Comparison of ENCODE assay signal across 8 cellular contexts in genomic region chr12:6312529-6313325, GRCh38. TPM values are rescaled to one million over a fixed set of nuclear protein-coding genes. Genes with fewer than 3 reads are reported as not detected.
DNase-seq lines count a peak whose midpoint lies in the region; ATAC-seq and TF ChIP-seq lines count a peak whose summit lies in the region.

No MANE protein-coding gene starts in this region.

- H3K27ac Mint-ChIP-seq in activated naive CD8-positive, alpha-beta T cell treated with anti-CD3 and anti-CD28 coated beads for 36 hours: no peak overlapping the region
- peak overlapping the region in 1 of 2 donors; percentile 36 for H3K27ac Mint-ChIP-seq in natural killer cell treated with Interleukin-12 subunit alpha and Interleukin-12 subunit beta and Interleukin-15 and Interleukin-18, amount 100 ng/mL, for 72 hours

- ATAC-seq in activated CD4-positive, CD25-positive, alpha-beta regulatory T cell treated with anti-CD3 and anti-CD28 coated beads, Interleukin-2, amount 50 U/mL, for 24 hours: peak; percentile 36 to 39
- peak; percentile 49 for ATAC-seq in HG02840 (IDR thresholded peaks at IDR 0.05; ENCODE audit: low FRiP score, unreplicated experiment)
- peak; percentile 34 to 75 for ATAC-seq in natural killer cell treated with Interleukin-12 subunit alpha and Interleukin-12 subunit beta and Interleukin-15 and Interleukin-18, amount 100 ng/mL, for 72 hours

- peaks cover 14% of the 10 kb centered on the region for H3K4me1 Mint-ChIP-seq in activated naive CD8-positive, alpha-beta T cell treated with anti-CD3 and anti-CD28 coated beads for 36 hours
- peaks cover 7% of the 10 kb centered on the region in 2 donors for H3K4me1 Mint-ChIP-seq in natural killer cell treated with Interleukin-12 subunit alpha and Interleukin-12 subunit beta and Interleukin-15 and Interleukin-18, amount 100 ng/mL, for 72 hours (ENCODE audit: low read depth in 2 of 2)

- no peaks in the 10 kb centered on the region for H3K9me3 Mint-ChIP-seq in activated naive CD8-positive, alpha-beta T cell treated with anti-CD3 and anti-CD28 coated beads for 36 hours
- H3K9me3 Mint-ChIP-seq in natural killer cell treated with Interleukin-12 subunit alpha and Interleukin-12 subunit beta and Interleukin-15 and Interleukin-18, amount 100 ng/mL, for 72 hours: no peaks in the 10 kb centered on the region

- CTCF ChIA-PET in HEK293T (lab: Yijun Ruan, JAX): interaction anchor here (0.6 kb wide), 1 partner anchor 9 kb away, joined by 4 read pairs; no protein-coding TSS in a partner anchor

- no peaks in the 10 kb centered on the region for H3K36me3 Mint-ChIP-seq in activated naive CD8-positive, alpha-beta T cell treated with anti-CD3 and anti-CD28 coated beads for 36 hours
- no peaks in the 10 kb centered on the region for H3K36me3 Mint-ChIP-seq in natural killer cell treated with Interleukin-12 subunit alpha and Interleukin-12 subunit beta and Interleukin-15 and Interleukin-18, amount 100 ng/mL, for 72 hours

- H3K27me3 Mint-ChIP-seq in activated naive CD8-positive, alpha-beta T cell treated with anti-CD3 and anti-CD28 coated beads for 36 hours: peaks cover 22% of the 10 kb centered on the region
- peaks cover 8 to 9% of the 10 kb centered on the region in 2 donors for H3K27me3 Mint-ChIP-seq in natural killer cell treated with Interleukin-12 subunit alpha and Interleukin-12 subunit beta and Interleukin-15 and Interleukin-18, amount 100 ng/mL, for 72 hours

- POLR2A ChIA-PET in HEK293T (lab: Yijun Ruan, JAX): interaction anchor here (1.2 to 1.9 kb wide), 2 partner anchors 10 to 158 kb away, joined by 6 to 7 read pairs; partner anchors contain the start of gene VAMP1

- DNase-seq in activated CD4-positive, CD25-positive, alpha-beta regulatory T cell treated with anti-CD3 and anti-CD28 coated beads, Interleukin-2, amount 50 U/mL, for 72 hours: no peak
- peak; percentile 44 for DNase-seq in activated naive CD8-positive, alpha-beta T cell treated with anti-CD3 and anti-CD28 coated beads for 36 hours
- DNase-seq in natural killer cell treated with Interleukin-12 subunit alpha and Interleukin-12 subunit beta and Interleukin-15 and Interleukin-18, amount 100 ng/mL, for 72 hours (ENCODE audit: low spot score): no peak
- DNase-seq in anterior cingulate cortex (lab: John Stamatoyannopoulos, UW): no peak
- no peak for DNase-seq in activated CD8-positive, alpha-beta memory T cell treated with anti-CD3 and anti-CD28 coated beads for 24 hours
- DNase-seq in HEK293T (ENCODE audit: extremely low spot score): no peak

- H3K4me3 Mint-ChIP-seq in activated naive CD8-positive, alpha-beta T cell treated with anti-CD3 and anti-CD28 coated beads for 36 hours: no peak overlapping the region
- H3K4me3 Mint-ChIP-seq in natural killer cell treated with Interleukin-12 subunit alpha and Interleukin-12 subunit beta and Interleukin-15 and Interleukin-18, amount 100 ng/mL, for 72 hours: no peak overlapping the region

TF ChIP-seq in HEK293T, 16 proteins besides CTCF, POLR2A, EP300 and RAD21:
- TF ChIP-seq L3MBTL2 (conservative IDR thresholded peaks at IDR 0.05) (no peak), LEF1 (IDR thresholded peaks at IDR 0.05; ENCODE audit: borderline replicate concordance) (no peak), BHLHE40 (IDR thresholded peaks at IDR 0.05; ENCODE audit: borderline replicate concordance) (no peak), CTBP1 (IDR thresholded peaks at IDR 0.05; ENCODE audit: borderline replicate concordance) (no peak), ELF4 (IDR thresholded peaks at IDR 0.05) (no peak), ZNF384 (IDR thresholded peaks at IDR 0.05) (no peak), TARDBP (IDR thresholded peaks at IDR 0.05) (no peak)

RNA-seq across cellular contexts. Expression of gene PLEKHG6, which starts 2.2 kb away (rescaled TPM):
- under 1 TPM; 0.10 to 0.52 TPM for total RNA-seq in activated naive CD8-positive, alpha-beta T cell treated with anti-CD3 and anti-CD28 coated beads for 36 hours
- not detected for total RNA-seq in natural killer cell treated with Interleukin-12 subunit alpha and Interleukin-12 subunit beta and Interleukin-15 and Interleukin-18, amount 100 ng/mL, for 72 hours

RNA-seq across cellular contexts. Expression of gene TNFRSF1A, which starts 29.1 kb away (rescaled TPM):
- 10 to 100 TPM; 44.8 to 49.1 TPM for total RNA-seq in activated naive CD8-positive, alpha-beta T cell treated with anti-CD3 and anti-CD28 coated beads for 36 hours
- total RNA-seq in natural killer cell treated with Interleukin-12 subunit alpha and Interleukin-12 subunit beta and Interleukin-15 and Interleukin-18, amount 100 ng/mL, for 72 hours: 100 to 1,000 TPM in 1 of 2 donors, 10 to 100 TPM in 1; 83.2 to 102 TPM
